ENCODE assay signal across 9 cellular contexts in genomic region chr3:9810357-9810726, GRCh38. TPM values are rescaled to one million over a fixed set of nuclear protein-coding genes. Genes with fewer than 3 reads are reported as not detected.
A peak's percentile ranks its signal among the peaks of the same experiment; 100 is the strongest.
DNase-seq lines count a peak whose midpoint lies in the region; ATAC-seq and TF ChIP-seq lines count a peak whose summit lies in the region.
"Had no signal": no experiment of that assay in that cellular context is flagged by ENCODE, and none has a peak within 500 bp of the region (broad histone marks: within the 10 kb centered on the region; RNA-seq: fewer than 3 reads in every experiment).

No MANE protein-coding gene starts in this region.

- no peak for DNase-seq in CD4-positive, alpha-beta T cell
- no peak for DNase-seq in RWPE1 (ENCODE audit: low spot score)
- DNase-seq in osteocyte (ENCODE audit: extremely low spot score, unreplicated experiment): no peak
- DNase-seq in NOMO-1 (lab: John Stamatoyannopoulos, UW; ENCODE audit: unreplicated experiment in 2 of 2): no peak
- DNase-seq in NCI-H2107 (lab: John Stamatoyannopoulos, UW): no peak
- no peak for DNase-seq in DMS153 (lab: John Stamatoyannopoulos, UW)
- no peak for DNase-seq in NCI-H1930 (lab: John Stamatoyannopoulos, UW)

- H3K4me3 ChIP-seq in esophagus (ENCODE audit: low read depth in 1 of 2, low read length in 2 of 2): peak overlapping the region; percentile 52 to 60
- H3K4me3 ChIP-seq: HAP-1 had no signal

- POLR2A ChIA-PET in CD4-positive, alpha-beta T cell (lab: Charles Lee): interaction anchor here (1.4 to 5.9 kb wide), 5 partner anchors 18 to 123 kb away, joined by 6 to 64 read pairs (median 8); partner anchors contain the start of genes ARPC4, BRPF1, CRELD1 and JAGN1
- POLR2A ChIA-PET in RWPE1 (lab: Yijun Ruan, JAX; ENCODE audit: low non-redundant PET): no interaction called here

- no peaks in the 10 kb centered on the region for H3K9me3 ChIP-seq in CD4-positive, alpha-beta T cell (ENCODE audit: control insufficient read depth, low read length)
- no peaks in the 10 kb centered on the region for H3K9me3 ChIP-seq in esophagus (ENCODE audit: control insufficient read depth in 2 of 2, insufficient read depth in 1 of 2, low read depth in 1 of 2, low read length in 1 of 2)
- H3K9me3 ChIP-seq: HAP-1 had no signal

- H3K27ac ChIP-seq in CD4-positive, alpha-beta T cell (ENCODE audit: low read depth, low read length): peak overlapping the region; percentile 70
- H3K27ac ChIP-seq in RWPE1 (peak overlapping the region; percentile 89), esophagus (ENCODE audit: low read depth in 2 of 2, low read length in 1 of 2) (peak overlapping the region; percentile 76 to 91)

- no peaks in the 10 kb centered on the region for H3K27me3 ChIP-seq in CD4-positive, alpha-beta T cell (ENCODE audit: control insufficient read depth, insufficient read depth, low read length)
- H3K27me3 ChIP-seq in esophagus (ENCODE audit: control insufficient read depth in 1 of 2, insufficient read depth in 2 of 2, low read length in 2 of 2): no peaks in the 10 kb centered on the region

- WGBS in esophagus, 2 donors: 4 to 5% methylated on average over 24 to 25 of the region's 25 CpGs

- H3K9me3 Mint-ChIP-seq in CD4-positive, alpha-beta T cell: no peaks in the 10 kb centered on the region
- H3K9me3 Mint-ChIP-seq in osteocyte (ENCODE audit: unreplicated experiment): no peaks in the 10 kb centered on the region

- peaks cover 11 to 16% of the 10 kb centered on the region in 2 donors for H3K36me3 ChIP-seq in esophagus (ENCODE audit: control insufficient read depth in 2 of 2, insufficient read depth in 2 of 2, low read length in 1 of 2)

- peak overlapping the region; percentile 85 for H3K4me3 Mint-ChIP-seq in CD4-positive, alpha-beta T cell
- H3K4me3 Mint-ChIP-seq in osteocyte (ENCODE audit: unreplicated experiment): peak overlapping the region; percentile 70

- ATAC-seq in CD4-positive, alpha-beta T cell (ENCODE audit: poor library complexity): no peak

- peaks cover 3 to 6% of the 10 kb centered on the region in 2 donors for H3K4me1 ChIP-seq in esophagus (ENCODE audit: control insufficient read depth in 2 of 2, insufficient read depth in 2 of 2, low read length in 1 of 2)
- H3K4me1 ChIP-seq: HAP-1 had no signal

- H3K4me1 Mint-ChIP-seq in CD4-positive, alpha-beta T cell (ENCODE audit: low read depth): peaks cover 40% of the 10 kb centered on the region
- H3K4me1 Mint-ChIP-seq in osteocyte (ENCODE audit: unreplicated experiment): peaks cover 27% of the 10 kb centered on the region

- TF ChIP-seq CTCF in CD4-positive, alpha-beta T cell (IDR thresholded peaks at IDR 0.05): no peak
- TF ChIP-seq CTCF in RWPE1 (conservative IDR thresholded peaks at IDR 0.05; ENCODE audit: low read depth) (no peak), osteocyte (IDR thresholded peaks at IDR 0.05) (no peak)

- intact Hi-C loops in CD4-positive, alpha-beta T cell (cut with DNase I, micrococcal nuclease): no loop called here

- no peaks in the 10 kb centered on the region for H3K27me3 Mint-ChIP-seq in CD4-positive, alpha-beta T cell
- H3K27me3 Mint-ChIP-seq in osteocyte (ENCODE audit: unreplicated experiment): no peaks in the 10 kb centered on the region

- peaks cover 38% of the 10 kb centered on the region for H3K36me3 Mint-ChIP-seq in CD4-positive, alpha-beta T cell (ENCODE audit: low read depth)
- peaks cover 9% of the 10 kb centered on the region for H3K36me3 Mint-ChIP-seq in osteocyte (ENCODE audit: unreplicated experiment)

- CTCF ChIA-PET in CD4-positive, alpha-beta T cell (lab: Charles Lee): no interaction called here
- CTCF ChIA-PET in RWPE1 (lab: Yijun Ruan, JAX): interaction anchor here (1.0 kb wide), 1 partner anchor 13 kb away, joined by 4 read pairs; no protein-coding TSS in a partner anchor

- peak overlapping the region; percentile 70 for H3K27ac Mint-ChIP-seq in CD4-positive, alpha-beta T cell
- peak overlapping the region; percentile 71 for H3K27ac Mint-ChIP-seq in osteocyte (ENCODE audit: unreplicated experiment)

RNA-seq across cellular contexts. Expression of gene TTLL3, which starts 0.3 kb away (rescaled TPM):
- total RNA-seq in CD4-positive, alpha-beta T cell: 10 to 100 TPM; 50.5 to 58.6 TPM
- 10 to 100 TPM; 14.5 to 31.2 TPM for polyA plus RNA-seq in esophagus
- total RNA-seq in osteocyte: 53.6 and 54.8 TPM in 2 replicates

RNA-seq across cellular contexts. Expression of gene ARPC4, which starts 17.5 kb away (rescaled TPM):
- 10 to 100 TPM; 88.7 to 91.3 TPM for total RNA-seq in CD4-positive, alpha-beta T cell
- 100 to 1,000 TPM in 1 of 2 donors, 10 to 100 TPM in 1; 52.8 to 114 TPM for polyA plus RNA-seq in esophagus
- 140 and 142 TPM in 2 replicates for total RNA-seq in osteocyte

RNA-seq across cellular contexts. Expression of gene TADA3, which starts 18.1 kb away (rescaled TPM):
- total RNA-seq in CD4-positive, alpha-beta T cell: 10 to 100 TPM; 14.7 to 16.5 TPM
- 10 to 100 TPM; 22.9 to 29.9 TPM for polyA plus RNA-seq in esophagus
- total RNA-seq in osteocyte: 63.4 and 66.0 TPM in 2 replicates

RNA-seq across cellular contexts. Expression of gene RPUSD3, which starts 33.5 kb away (rescaled TPM):
- 1 to 10 TPM; 7.9 to 8.1 TPM for total RNA-seq in CD4-positive, alpha-beta T cell
- 10 to 100 TPM; 30.7 to 31.6 TPM for polyA plus RNA-seq in esophagus
- total RNA-seq in osteocyte: 35.9 and 36.1 TPM in 2 replicates

RNA-seq across cellular contexts. Expression of gene CAMK1, which starts 40.6 kb away (rescaled TPM):
- total RNA-seq in CD4-positive, alpha-beta T cell: 1 to 10 TPM in 1 of 2 experiments, under 1 TPM in 1; 0.74 to 1.1 TPM
- polyA plus RNA-seq in esophagus: 1 to 10 TPM; 6.5 to 8.1 TPM
- 8.8 and 10.7 TPM in 2 replicates for total RNA-seq in osteocyte
